ENCODE assay signal across 8 cellular contexts in the genomic region with DNA sequence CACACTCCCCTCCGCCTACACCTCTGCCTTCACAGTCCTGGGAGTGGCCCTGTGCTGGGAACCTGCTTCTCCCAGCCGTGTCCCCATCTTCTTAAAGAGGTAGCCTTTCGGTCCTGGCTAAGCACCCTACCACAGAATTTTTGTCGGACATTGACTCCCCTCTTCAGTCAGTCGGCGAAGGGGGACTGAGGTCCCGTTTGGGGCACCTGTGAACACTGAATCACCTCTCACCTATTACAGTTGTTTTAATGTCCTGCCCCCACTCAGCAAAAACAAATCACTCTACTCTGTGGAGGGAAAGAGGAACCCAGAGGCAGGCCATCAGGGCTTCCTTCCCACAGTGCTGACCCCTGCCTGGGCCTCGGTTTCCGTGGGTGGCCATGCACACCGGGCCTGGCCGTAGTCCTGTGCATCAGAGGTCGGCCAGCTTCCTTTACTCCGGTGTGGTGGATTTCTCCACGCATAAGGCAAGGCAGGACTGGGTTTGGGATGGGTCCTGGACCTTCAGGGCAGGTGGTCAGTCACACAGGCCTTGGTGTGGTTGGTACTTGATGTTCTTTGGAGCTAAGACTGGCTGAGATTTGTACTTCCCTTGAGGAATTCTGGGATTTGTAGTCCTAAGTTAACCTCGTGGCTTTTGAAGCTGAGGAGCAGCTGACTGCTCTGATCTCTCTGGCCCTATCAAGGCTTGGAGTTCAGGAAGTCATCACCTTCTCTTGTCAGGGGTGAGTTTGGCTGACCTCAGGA. TPM values are rescaled to one million over a fixed set of nuclear protein-coding genes. Genes with fewer than 3 reads are reported as not detected.
DNase-seq lines count a peak whose midpoint lies in the region; ATAC-seq lines count a peak whose summit lies in the region.

No MANE protein-coding gene starts in this region.

- H3K4me1 ChIP-seq in HUES6 (ENCODE audit: control insufficient read depth, insufficient read depth, low read length) = peaks cover 25% of the 10 kb centered on the region
- peaks cover 2 to 20% of the 10 kb centered on the region in 2 donors for H3K4me1 ChIP-seq in esophagus (ENCODE audit: control insufficient read depth in 2 of 2, insufficient read depth in 2 of 2, low read length in 1 of 2)
- H3K4me1 ChIP-seq in mucosa of rectum (ENCODE audit: control insufficient read depth in 2 of 2, insufficient read depth in 2 of 2, low read length in 2 of 2) = peaks cover 22 to 25% of the 10 kb centered on the region in 2 donors

- no peaks in the 10 kb centered on the region for H3K9me3 Mint-ChIP-seq in T-helper 2 cell treated with Interferon-gamma antibody and Interleukin-4, amounts not matched to agents 5 μg/mL and 100 μg/mL, for 36 hours

- H3K36me3 Mint-ChIP-seq in T-helper 2 cell treated with Interferon-gamma antibody and Interleukin-4, amounts not matched to agents 5 μg/mL and 100 μg/mL, for 36 hours (ENCODE audit: low read depth) = peaks cover 32% of the 10 kb centered on the region

- ATAC-seq in GM18873 (IDR thresholded peaks at IDR 0.05; ENCODE audit: low FRiP score, unreplicated experiment) = no peak
- ATAC-seq in GM19395 (IDR thresholded peaks at IDR 0.05; ENCODE audit: unreplicated experiment) = no peak

- H3K4me3 Mint-ChIP-seq in T-helper 2 cell treated with Interferon-gamma antibody and Interleukin-4, amounts not matched to agents 5 μg/mL and 100 μg/mL, for 36 hours = peak overlapping the region; percentile 89

- H3K36me3 ChIP-seq in HUES6 (ENCODE audit: control insufficient read depth, insufficient read depth, low read length) (peaks cover 35% of the 10 kb centered on the region), esophagus (ENCODE audit: control insufficient read depth in 2 of 2, insufficient read depth in 2 of 2, low read length in 1 of 2) (peaks cover 14 to 28% of the 10 kb centered on the region in 2 donors), mucosa of rectum (ENCODE audit: control insufficient read depth in 2 of 2, insufficient read depth in 2 of 2, low read length in 2 of 2) (peaks cover 28 to 34% of the 10 kb centered on the region in 2 donors)

- no peaks in the 10 kb centered on the region for H3K9me3 ChIP-seq in HUES6 (ENCODE audit: control insufficient read depth, insufficient read depth, low read depth, low read length)
- no peaks in the 10 kb centered on the region for H3K9me3 ChIP-seq in esophagus (ENCODE audit: control insufficient read depth in 2 of 2, insufficient read depth in 1 of 2, low read depth in 1 of 2, low read length in 1 of 2)
- H3K9me3 ChIP-seq in mucosa of rectum (ENCODE audit: control insufficient read depth in 2 of 2, low read length in 2 of 2) = no peaks in the 10 kb centered on the region

- 10 to 14% methylated on average over 15 of the region's 15 CpGs for WGBS in esophagus, 2 donors

- H3K4me3 ChIP-seq in HUES6 (ENCODE audit: low read depth, low read length) (peak overlapping the region; percentile 88), esophagus (ENCODE audit: low read depth in 1 of 2, low read length in 2 of 2) (peak overlapping the region; percentile 72 to 76), mucosa of rectum (ENCODE audit: low read length in 2 of 2) (peak overlapping the region; percentile 82 to 84)

- H3K9ac ChIP-seq in HUES6 (ENCODE audit: low read length) (peak overlapping the region; percentile 84), mucosa of rectum (ENCODE audit: low read depth in 1 of 2, low read length in 2 of 2) (peak overlapping the region; percentile 86 to 88)

- H3K27me3 ChIP-seq in HUES6 (ENCODE audit: control insufficient read depth, insufficient read depth, low read length) (no peaks in the 10 kb centered on the region), esophagus (ENCODE audit: control insufficient read depth in 1 of 2, insufficient read depth in 2 of 2, low read length in 2 of 2) (no peaks in the 10 kb centered on the region), mucosa of rectum (ENCODE audit: control insufficient read depth in 2 of 2, insufficient read depth in 2 of 2, low read length in 2 of 2) (no peaks in the 10 kb centered on the region)

- DNase-seq in NCI-H1436 (lab: John Stamatoyannopoulos, UW) (peak; percentile 49), NCI-H1436 treated with DMSO at 0.1 percent for 48 hours (lab: John Stamatoyannopoulos, UW) (no peak)
- DNase-seq in T-helper 2 cell treated with Interferon-gamma antibody and Interleukin-4, amounts not matched to agents 5 μg/mL and 100 μg/mL, for 36 hours (ENCODE audit: low spot score) = no peak

- peaks cover 45% of the 10 kb centered on the region for H3K4me1 Mint-ChIP-seq in T-helper 2 cell treated with Interferon-gamma antibody and Interleukin-4, amounts not matched to agents 5 μg/mL and 100 μg/mL, for 36 hours (ENCODE audit: low read depth)

- peak overlapping the region; percentile 90 for H3K27ac Mint-ChIP-seq in T-helper 2 cell treated with Interferon-gamma antibody and Interleukin-4, amounts not matched to agents 5 μg/mL and 100 μg/mL, for 36 hours

- no peaks in the 10 kb centered on the region for H3K27me3 Mint-ChIP-seq in T-helper 2 cell treated with Interferon-gamma antibody and Interleukin-4, amounts not matched to agents 5 μg/mL and 100 μg/mL, for 36 hours (ENCODE audit: low read depth)

- peak overlapping the region; percentile 75; the same call in 1 of the 2 replicates for H3K27ac ChIP-seq in HUES6 (ENCODE audit: low read depth, low read length)
- H3K27ac ChIP-seq in esophagus (ENCODE audit: low read depth in 2 of 2, low read length in 1 of 2) = peak overlapping the region; percentile 98 to 99
- peak overlapping the region; percentile 95 to 96 for H3K27ac ChIP-seq in mucosa of rectum (ENCODE audit: low read depth in 2 of 2, low read length in 2 of 2)

RNA-seq across cellular contexts. Expression of a gene that starts 0.7 kb away (rescaled TPM):
- polyA plus RNA-seq in esophagus = 1 to 10 TPM; 7.7 to 9.5 TPM

RNA-seq across cellular contexts. Expression of a gene that starts 22.3 kb away (rescaled TPM):
- 100 to 1,000 TPM; 222 to 257 TPM for polyA plus RNA-seq in esophagus

RNA-seq across cellular contexts. Expression of a gene that starts 24.7 kb away (rescaled TPM):
- polyA plus RNA-seq in esophagus = 1 to 10 TPM; 3.1 to 5.4 TPM

RNA-seq across cellular contexts. Expression of a gene that starts 24.9 kb away (rescaled TPM):
- 100 to 1,000 TPM in 1 of 2 donors, 10 to 100 TPM in 1; 79.6 to 103 TPM for polyA plus RNA-seq in esophagus

RNA-seq across cellular contexts. Expression of a gene that starts 37.6 kb away (rescaled TPM):
- 100 to 1,000 TPM in 1 of 2 donors, 10 to 100 TPM in 1; 50.1 to 156 TPM for polyA plus RNA-seq in esophagus
